11 cellular contexts compared by ENCODE assay signal in genomic region chr1:236908669-236909068, GRCh38.
"Had no signal": no experiment of that assay in that cellular context is flagged by ENCODE, and none has a peak within 500 bp of the region (broad histone marks: within the 10 kb centered on the region; RNA-seq: fewer than 3 reads in every experiment).

No MANE protein-coding gene starts in this region.

- H2AFZ ChIP-seq: GM23248, GM23338 had no signal

- H3K4me3 ChIP-seq: GM23248, GM23338, HAP-1 had no signal

- H3K4me2 ChIP-seq: GM23338 had no signal

- ATAC-seq: GM23338, HCT116 had no signal

- H3K4me1 ChIP-seq: HAP-1 had no signal

- H3K36me3 ChIP-seq: HAP-1 had no signal

- H3K27ac ChIP-seq: GM23248 had no signal

- H3K9me3 ChIP-seq: HAP-1 had no signal

- H3K4me3 Mint-ChIP-seq: GM23338, H9, HFFc6 had no signal

- H3K27ac Mint-ChIP-seq: GM23338, H9, HFFc6 had no signal

- H3K4me1 Mint-ChIP-seq: GM23338 had no signal

- FAIRE-seq: H1, H54 had no signal

- H3K9ac ChIP-seq: GM23248 had no signal

- DNase-seq: GM23248, GOT3, H7, H9, HCEC 1CT, HFFc6 had no signal
